1 cellular context compared by ENCODE assay signal in the genomic region with DNA sequence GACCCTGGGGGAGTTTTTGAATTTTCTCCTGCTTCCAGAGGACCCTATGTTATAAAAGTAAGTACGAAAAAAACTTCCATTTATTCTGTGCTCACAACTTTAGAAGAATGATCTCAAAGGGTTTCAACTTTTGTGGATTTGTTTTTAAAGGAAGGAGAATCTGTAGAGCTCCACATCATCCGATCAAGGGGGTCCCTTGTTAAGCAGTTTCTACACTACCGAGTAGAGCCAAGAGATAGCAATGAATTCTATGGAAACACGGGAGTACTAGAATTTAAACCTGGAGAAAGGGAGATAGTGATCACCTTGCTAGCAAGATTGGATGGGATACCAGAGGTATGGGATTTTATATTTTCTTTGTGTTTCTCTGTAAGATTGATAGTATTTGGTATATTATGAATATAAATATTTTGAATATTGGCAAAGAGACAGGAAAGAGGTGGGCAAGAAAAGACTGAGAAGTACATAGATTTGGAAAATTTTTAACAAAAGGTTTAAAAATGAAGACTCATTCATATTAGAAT.
TF ChIP-seq lines count a peak whose summit lies in the region.

No MANE protein-coding gene starts in this region.

TF ChIP-seq in K562, 482 proteins besides CTCF, POLR2A, EP300 and RAD21 (continued from another document and continues in another):
- TF ChIP-seq, protein P1, sequence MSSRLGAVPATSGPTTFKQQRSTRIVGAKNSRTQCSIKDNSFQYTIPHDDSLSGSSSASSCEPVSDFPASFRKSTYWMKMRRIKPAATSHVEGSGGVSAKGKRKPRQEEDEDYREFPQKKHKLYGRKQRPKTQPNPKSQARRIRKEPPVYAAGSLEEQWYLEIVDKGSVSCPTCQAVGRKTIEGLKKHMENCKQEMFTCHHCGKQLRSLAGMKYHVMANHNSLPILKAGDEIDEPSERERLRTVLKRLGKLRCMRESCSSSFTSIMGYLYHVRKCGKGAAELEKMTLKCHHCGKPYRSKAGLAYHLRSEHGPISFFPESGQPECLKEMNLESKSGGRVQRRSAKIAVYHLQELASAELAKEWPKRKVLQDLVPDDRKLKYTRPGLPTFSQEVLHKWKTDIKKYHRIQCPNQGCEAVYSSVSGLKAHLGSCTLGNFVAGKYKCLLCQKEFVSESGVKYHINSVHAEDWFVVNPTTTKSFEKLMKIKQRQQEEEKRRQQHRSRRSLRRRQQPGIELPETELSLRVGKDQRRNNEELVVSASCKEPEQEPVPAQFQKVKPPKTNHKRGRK (tag; IDR thresholded peaks at IDR 0.05), result no peak
- TF ChIP-seq, protein P2, sequence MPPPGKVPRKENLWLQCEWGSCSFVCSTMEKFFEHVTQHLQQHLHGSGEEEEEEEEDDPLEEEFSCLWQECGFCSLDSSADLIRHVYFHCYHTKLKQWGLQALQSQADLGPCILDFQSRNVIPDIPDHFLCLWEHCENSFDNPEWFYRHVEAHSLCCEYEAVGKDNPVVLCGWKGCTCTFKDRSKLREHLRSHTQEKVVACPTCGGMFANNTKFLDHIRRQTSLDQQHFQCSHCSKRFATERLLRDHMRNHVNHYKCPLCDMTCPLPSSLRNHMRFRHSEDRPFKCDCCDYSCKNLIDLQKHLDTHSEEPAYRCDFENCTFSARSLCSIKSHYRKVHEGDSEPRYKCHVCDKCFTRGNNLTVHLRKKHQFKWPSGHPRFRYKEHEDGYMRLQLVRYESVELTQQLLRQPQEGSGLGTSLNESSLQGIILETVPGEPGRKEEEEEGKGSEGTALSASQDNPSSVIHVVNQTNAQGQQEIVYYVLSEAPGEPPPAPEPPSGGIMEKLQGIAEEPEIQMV (tag; conservative IDR thresholded peaks at IDR 0.05; ENCODE audit: low read depth), result no peak
- TF ChIP-seq POLR2AphosphoS5 (IDR thresholded peaks at IDR 0.05; ENCODE audit: control insufficient read depth, insufficient read depth, low read depth, low read length) (no peak), ARID1B (IDR thresholded peaks at IDR 0.05) (no peak), NFRKB (IDR thresholded peaks at IDR 0.05; ENCODE audit: low read depth) (peak; percentile 62; the same call in 1 of the 2 replicates), SMAD4 (CRISPR knock-in tag; conservative IDR thresholded peaks at IDR 0.05) (no peak), ZFX (CRISPR knock-in tag; IDR thresholded peaks at IDR 0.05) (no peak), NFATC3 (IDR thresholded peaks at IDR 0.05) (no peak), ILF3 (IDR thresholded peaks at IDR 0.05; ENCODE audit: borderline replicate concordance) (no peak), ASH1L (IDR thresholded peaks at IDR 0.05; ENCODE audit: borderline replicate concordance, low read depth, partially characterized antibody) (no peak), HDAC2 (IDR thresholded peaks at IDR 0.05) (no peak), ETS2 (tag; IDR thresholded peaks at IDR 0.05; ENCODE audit: borderline replicate concordance, poor library complexity, severe bottlenecking) (no peak), SREBF1 (IDR thresholded peaks at IDR 0.05; ENCODE audit: borderline replicate concordance, low read depth, low read length) (no peak), PML (IDR thresholded peaks at IDR 0.05; ENCODE audit: low read length) (no peak), SREBF2 (CRISPR knock-in tag; IDR thresholded peaks at IDR 0.05) (no peak), CXXC5 (CRISPR knock-in tag; IDR thresholded peaks at IDR 0.05) (0 out of 2 replicates have a peak, but pooled peaks have one; percentile 2), ZNF146 (CRISPR knock-in tag; IDR thresholded peaks at IDR 0.05; ENCODE audit: unreplicated experiment) (no peak), MBD2 (IDR thresholded peaks at IDR 0.05; ENCODE audit: borderline replicate concordance, low read depth) (no peak), ZC3H11A (IDR thresholded peaks at IDR 0.05; ENCODE audit: low read depth, low read length) (no peak), WHSC1 (IDR thresholded peaks at IDR 0.05; ENCODE audit: low read length) (no peak), SPI1 (IDR thresholded peaks at IDR 0.05; ENCODE audit: borderline replicate concordance, low read depth, low read length) (no peak), KDM2B (CRISPR knock-in tag; IDR thresholded peaks at IDR 0.05) (no peak), ZNF444 (CRISPR knock-in tag; IDR thresholded peaks at IDR 0.05) (no peak), RBM22 (IDR thresholded peaks at IDR 0.05; ENCODE audit: low read depth, low read length, poor library complexity, severe bottlenecking) (no peak), ZNF778 (CRISPR knock-in tag; IDR thresholded peaks at IDR 0.05) (no peak), ZNF696 (CRISPR knock-in tag; conservative IDR thresholded peaks at IDR 0.05) (no peak), GATA2 (CRISPR knock-in tag; IDR thresholded peaks at IDR 0.05) (no peak), TCF7 (IDR thresholded peaks at IDR 0.05; ENCODE audit: borderline replicate concordance) (no peak), TCFL5 (CRISPR knock-in tag; conservative IDR thresholded peaks at IDR 0.05) (no peak), SOX6 (IDR thresholded peaks at IDR 0.05) (no peak), MAFK (IDR thresholded peaks at IDR 0.05; ENCODE audit: low read length) (no peak), NFYB (IDR thresholded peaks at IDR 0.05; ENCODE audit: extremely low read depth, insufficient read length) (no peak)
- TF ChIP-seq, protein P3, sequence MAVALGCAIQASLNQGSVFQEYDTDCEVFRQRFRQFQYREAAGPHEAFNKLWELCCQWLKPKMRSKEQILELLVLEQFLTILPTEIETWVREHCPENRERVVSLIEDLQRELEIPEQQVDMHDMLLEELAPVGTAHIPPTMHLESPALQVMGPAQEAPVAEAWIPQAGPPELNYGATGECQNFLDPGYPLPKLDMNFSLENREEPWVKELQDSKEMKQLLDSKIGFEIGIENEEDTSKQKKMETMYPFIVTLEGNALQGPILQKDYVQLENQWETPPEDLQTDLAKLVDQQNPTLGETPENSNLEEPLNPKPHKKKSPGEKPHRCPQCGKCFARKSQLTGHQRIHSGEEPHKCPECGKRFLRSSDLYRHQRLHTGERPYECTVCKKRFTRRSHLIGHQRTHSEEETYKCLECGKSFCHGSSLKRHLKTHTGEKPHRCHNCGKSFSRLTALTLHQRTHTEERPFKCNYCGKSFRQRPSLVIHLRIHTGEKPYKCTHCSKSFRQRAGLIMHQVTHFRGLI (CRISPR knock-in tag; IDR thresholded peaks at IDR 0.05), result no peak
- TF ChIP-seq, protein P4, sequence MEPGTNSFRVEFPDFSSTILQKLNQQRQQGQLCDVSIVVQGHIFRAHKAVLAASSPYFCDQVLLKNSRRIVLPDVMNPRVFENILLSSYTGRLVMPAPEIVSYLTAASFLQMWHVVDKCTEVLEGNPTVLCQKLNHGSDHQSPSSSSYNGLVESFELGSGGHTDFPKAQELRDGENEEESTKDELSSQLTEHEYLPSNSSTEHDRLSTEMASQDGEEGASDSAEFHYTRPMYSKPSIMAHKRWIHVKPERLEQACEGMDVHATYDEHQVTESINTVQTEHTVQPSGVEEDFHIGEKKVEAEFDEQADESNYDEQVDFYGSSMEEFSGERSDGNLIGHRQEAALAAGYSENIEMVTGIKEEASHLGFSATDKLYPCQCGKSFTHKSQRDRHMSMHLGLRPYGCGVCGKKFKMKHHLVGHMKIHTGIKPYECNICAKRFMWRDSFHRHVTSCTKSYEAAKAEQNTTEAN (CRISPR knock-in tag; IDR thresholded peaks at IDR 0.05), result no peak
- TF ChIP-seq, protein P5, sequence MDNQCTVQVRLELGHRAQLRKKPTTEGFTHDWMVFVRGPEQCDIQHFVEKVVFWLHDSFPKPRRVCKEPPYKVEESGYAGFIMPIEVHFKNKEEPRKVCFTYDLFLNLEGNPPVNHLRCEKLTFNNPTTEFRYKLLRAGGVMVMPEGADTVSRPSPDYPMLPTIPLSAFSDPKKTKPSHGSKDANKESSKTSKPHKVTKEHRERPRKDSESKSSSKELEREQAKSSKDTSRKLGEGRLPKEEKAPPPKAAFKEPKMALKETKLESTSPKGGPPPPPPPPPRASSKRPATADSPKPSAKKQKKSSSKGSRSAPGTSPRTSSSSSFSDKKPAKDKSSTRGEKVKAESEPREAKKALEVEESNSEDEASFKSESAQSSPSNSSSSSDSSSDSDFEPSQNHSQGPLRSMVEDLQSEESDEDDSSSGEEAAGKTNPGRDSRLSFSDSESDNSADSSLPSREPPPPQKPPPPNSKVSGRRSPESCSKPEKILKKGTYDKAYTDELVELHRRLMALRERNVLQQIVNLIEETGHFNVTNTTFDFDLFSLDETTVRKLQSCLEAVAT (IDR thresholded peaks at IDR 0.05), result peak; percentile 80 to 82; a peak in 3 of 4 replicates
- TF ChIP-seq, protein P6, sequence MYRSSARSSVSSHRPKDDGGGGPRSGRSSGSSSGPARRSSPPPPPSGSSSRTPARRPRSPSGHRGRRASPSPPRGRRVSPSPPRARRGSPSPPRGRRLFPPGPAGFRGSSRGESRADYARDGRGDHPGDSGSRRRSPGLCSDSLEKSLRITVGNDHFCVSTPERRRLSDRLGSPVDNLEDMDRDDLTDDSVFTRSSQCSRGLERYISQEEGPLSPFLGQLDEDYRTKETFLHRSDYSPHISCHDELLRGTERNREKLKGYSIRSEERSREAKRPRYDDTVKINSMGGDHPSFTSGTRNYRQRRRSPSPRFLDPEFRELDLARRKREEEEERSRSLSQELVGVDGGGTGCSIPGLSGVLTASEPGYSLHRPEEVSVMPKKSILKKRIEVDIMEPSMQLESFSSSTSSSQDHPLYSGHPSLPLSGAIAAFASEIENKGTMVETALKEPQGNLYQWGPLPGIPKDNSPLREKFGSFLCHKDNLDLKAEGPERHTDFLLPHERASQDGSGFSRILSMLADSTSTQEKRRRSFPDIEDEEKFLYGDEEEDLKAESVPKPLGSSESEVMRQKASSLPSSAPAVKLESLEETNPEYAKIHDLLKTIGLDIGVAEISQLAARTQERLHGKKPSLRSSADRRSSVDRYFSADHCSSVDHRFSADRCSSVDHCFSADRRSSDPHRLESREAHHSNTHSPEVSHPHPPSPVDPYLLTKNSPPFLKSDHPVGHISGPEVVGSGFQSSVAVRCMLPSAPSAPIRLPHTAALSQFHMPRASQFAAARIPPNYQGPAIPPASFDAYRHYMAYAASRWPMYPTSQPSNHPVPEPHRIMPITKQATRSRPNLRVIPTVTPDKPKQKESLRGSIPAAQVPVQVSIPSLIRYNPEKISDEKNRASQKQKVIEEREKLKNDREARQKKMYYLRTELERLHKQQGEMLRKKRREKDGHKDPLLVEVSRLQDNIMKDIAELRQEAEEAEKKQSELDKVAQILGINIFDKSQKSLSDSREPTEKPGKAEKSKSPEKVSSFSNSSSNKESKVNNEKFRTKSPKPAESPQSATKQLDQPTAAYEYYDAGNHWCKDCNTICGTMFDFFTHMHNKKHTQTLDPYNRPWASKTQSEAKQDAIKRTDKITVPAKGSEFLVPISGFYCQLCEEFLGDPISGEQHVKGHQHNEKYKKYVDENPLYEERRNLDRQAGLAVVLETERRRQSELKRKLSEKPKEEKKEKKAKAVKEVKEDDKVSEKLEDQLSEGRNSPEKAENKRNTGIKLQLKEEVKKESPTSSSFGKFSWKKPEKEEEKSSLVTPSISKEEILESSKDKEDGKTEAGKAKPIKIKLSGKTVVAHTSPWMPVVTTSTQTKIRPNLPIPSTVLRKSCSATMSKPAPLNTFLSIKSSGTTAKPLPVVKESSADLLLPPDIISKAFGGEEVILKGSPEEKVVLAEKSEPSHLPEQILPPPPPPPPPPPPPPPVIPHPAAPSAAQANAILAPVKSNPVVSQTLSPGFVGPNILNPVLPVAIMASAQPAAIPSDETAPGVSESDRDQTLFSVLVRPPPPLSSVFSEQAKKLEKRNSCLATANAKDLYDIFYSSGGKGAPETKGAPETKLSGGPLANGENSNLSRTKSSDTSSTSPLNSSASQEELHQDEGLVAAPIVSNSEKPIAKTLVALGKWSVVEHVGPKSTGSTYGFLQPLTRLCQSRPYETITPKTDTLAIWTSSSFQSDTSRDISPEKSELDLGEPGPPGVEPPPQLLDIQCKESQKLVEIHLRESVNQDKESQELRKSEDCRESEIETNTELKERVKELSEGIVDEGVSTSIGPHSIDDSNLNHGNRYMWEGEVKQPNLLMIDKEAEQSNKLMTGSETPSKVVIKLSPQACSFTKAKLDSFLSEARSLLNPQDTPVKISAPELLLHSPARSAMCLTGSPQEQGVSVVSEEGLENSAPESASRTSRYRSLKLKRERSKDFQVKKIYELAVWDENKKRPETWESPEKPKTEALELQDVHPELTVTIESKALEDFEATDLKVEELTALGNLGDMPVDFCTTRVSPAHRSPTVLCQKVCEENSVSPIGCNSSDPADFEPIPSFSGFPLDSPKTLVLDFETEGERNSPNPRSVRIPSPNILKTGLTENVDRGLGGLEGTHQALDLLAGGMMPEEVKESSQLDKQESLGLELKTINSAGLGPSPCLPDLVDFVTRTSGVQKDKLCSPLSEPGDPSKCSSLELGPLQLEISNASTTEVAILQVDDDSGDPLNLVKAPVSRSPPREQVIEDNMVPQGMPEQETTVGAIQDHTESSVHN (IDR thresholded peaks at IDR 0.05; ENCODE audit: borderline replicate concordance in 1 of 2, low read depth in 1 of 2), result 0 out of 4 replicates have a peak, but pooled peaks of 1 of the 2 experiments have one; percentile 65
- TF ChIP-seq, protein P7, sequence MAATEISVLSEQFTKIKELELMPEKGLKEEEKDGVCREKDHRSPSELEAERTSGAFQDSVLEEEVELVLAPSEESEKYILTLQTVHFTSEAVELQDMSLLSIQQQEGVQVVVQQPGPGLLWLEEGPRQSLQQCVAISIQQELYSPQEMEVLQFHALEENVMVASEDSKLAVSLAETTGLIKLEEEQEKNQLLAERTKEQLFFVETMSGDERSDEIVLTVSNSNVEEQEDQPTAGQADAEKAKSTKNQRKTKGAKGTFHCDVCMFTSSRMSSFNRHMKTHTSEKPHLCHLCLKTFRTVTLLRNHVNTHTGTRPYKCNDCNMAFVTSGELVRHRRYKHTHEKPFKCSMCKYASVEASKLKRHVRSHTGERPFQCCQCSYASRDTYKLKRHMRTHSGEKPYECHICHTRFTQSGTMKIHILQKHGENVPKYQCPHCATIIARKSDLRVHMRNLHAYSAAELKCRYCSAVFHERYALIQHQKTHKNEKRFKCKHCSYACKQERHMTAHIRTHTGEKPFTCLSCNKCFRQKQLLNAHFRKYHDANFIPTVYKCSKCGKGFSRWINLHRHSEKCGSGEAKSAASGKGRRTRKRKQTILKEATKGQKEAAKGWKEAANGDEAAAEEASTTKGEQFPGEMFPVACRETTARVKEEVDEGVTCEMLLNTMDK (IDR thresholded peaks at IDR 0.05; ENCODE audit: borderline replicate concordance, insufficient read depth, low read depth, low read length, poor library complexity, severe bottlenecking), result no peak
- TF ChIP-seq, protein P8, sequence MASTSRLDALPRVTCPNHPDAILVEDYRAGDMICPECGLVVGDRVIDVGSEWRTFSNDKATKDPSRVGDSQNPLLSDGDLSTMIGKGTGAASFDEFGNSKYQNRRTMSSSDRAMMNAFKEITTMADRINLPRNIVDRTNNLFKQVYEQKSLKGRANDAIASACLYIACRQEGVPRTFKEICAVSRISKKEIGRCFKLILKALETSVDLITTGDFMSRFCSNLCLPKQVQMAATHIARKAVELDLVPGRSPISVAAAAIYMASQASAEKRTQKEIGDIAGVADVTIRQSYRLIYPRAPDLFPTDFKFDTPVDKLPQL (IDR thresholded peaks at IDR 0.05; ENCODE audit: extremely low read depth, insufficient read length), result no peak
